15 cellular contexts compared by ENCODE assay signal in the genomic region with DNA sequence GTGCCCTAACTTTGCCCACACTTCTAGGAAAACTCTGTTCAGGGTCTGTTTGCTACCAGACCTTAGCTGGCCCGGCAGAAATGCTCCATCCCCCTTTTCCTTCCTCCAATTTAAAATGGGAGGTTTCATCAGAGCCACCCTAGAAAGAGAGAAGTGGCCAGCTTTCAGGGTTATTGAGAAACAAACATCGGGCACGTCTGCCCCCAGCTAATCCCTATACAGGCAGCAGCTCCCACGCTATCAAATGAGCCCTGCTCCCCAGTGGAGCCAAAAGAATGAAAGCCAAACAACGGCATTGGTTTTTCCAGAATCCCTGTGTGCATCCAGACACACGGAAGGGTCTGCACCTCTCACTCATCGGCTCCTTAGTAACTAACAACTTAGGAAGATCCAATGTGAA.
"Had no signal": no experiment of that assay in that cellular context is flagged by ENCODE, and none has a peak within 500 bp of the region (broad histone marks: within the 10 kb centered on the region; RNA-seq: fewer than 3 reads in every experiment).

No MANE protein-coding gene starts in this region.

- H3K27me3 ChIP-seq: esophagus muscularis mucosa, pancreas had no signal

- DNase-seq: activated CD4-positive, CD25-positive, alpha-beta regulatory T cell treated with anti-CD3 and anti-CD28 coated beads, Interleukin-2, amount 50 U/mL, for 72 hours; activated effector memory CD4-positive, alpha-beta T cell treated with Interleukin-2 at 50 U/mL for 16 hours; activated naive CD4-positive, alpha-beta T cell treated with anti-CD3 and anti-CD28 coated beads, Interleukin-2, amount 50 U/mL, for 16 hours; caudate nucleus; midbrain; pancreas; stimulated activated CD4-positive, alpha-beta T cell treated with anti-CD3 and anti-CD28 coated beads, Interleukin-12 subunit alpha, Interleukin-12 subunit beta, amount 100 ng/mL, for 4 hours; stimulated activated CD4-positive, alpha-beta T cell treated with anti-CD3 and anti-CD28 coated beads, Interleukin-2, amount 100 ng/mL, for 24 hours; T-helper 2 cell had no signal

- H3K4me1 Mint-ChIP-seq: stimulated activated effector memory CD8-positive, alpha-beta T cell treated with anti-CD3 and anti-CD28 coated beads, Interleukin-12 subunit alpha, Interleukin-12 subunit beta, amount 100 ng/mL, for 72 hours had no signal

- H3K4me1 ChIP-seq: esophagus muscularis mucosa, pancreas had no signal

- H3K36me3 ChIP-seq: esophagus muscularis mucosa, pancreas had no signal

- ATAC-seq: pancreas; stimulated activated effector memory CD8-positive, alpha-beta T cell treated with anti-CD3 and anti-CD28 coated beads, Interleukin-12 subunit alpha, Interleukin-12 subunit beta, amount 100 ng/mL, for 72 hours had no signal

- H3K9me3 ChIP-seq: esophagus muscularis mucosa, pancreas had no signal

- H3K36me3 Mint-ChIP-seq: stimulated activated effector memory CD8-positive, alpha-beta T cell treated with anti-CD3 and anti-CD28 coated beads, Interleukin-12 subunit alpha, Interleukin-12 subunit beta, amount 100 ng/mL, for 72 hours had no signal

- H3K27ac ChIP-seq: esophagus muscularis mucosa, pancreas had no signal

- FAIRE-seq: colon, islet of Langerhans, pancreas had no signal

- H3K4me3 Mint-ChIP-seq: neural crest cell; stimulated activated effector memory CD8-positive, alpha-beta T cell treated with anti-CD3 and anti-CD28 coated beads, Interleukin-12 subunit alpha, Interleukin-12 subunit beta, amount 100 ng/mL, for 72 hours had no signal

- H3K27ac Mint-ChIP-seq: stimulated activated effector memory CD8-positive, alpha-beta T cell treated with anti-CD3 and anti-CD28 coated beads, Interleukin-12 subunit alpha, Interleukin-12 subunit beta, amount 100 ng/mL, for 72 hours had no signal

- H3K4me3 ChIP-seq: esophagus muscularis mucosa, lung, pancreas had no signal
